In genomic region chr3:36804295-36805055, GRCh38 we compare ENCODE assay signal across 16 cellular contexts. TPM values are rescaled to one million over a fixed set of nuclear protein-coding genes. Genes with fewer than 3 reads are reported as not detected.
DNase-seq lines count a peak whose midpoint lies in the region; ATAC-seq lines count a peak whose summit lies in the region.
"Had no signal": no experiment of that assay in that cellular context is flagged by ENCODE, and none has a peak within 500 bp of the region (broad histone marks: within the 10 kb centered on the region; RNA-seq: fewer than 3 reads in every experiment).

No MANE protein-coding gene starts in this region.

- intact Hi-C loops in Right ventricle myocardium superior (cut with DNase I), result no loop called here

- ATAC-seq in Right ventricle myocardium superior (ENCODE audit: poor library complexity), result no peak
- no peak for ATAC-seq in HG02571 (IDR thresholded peaks at IDR 0.05; ENCODE audit: unreplicated experiment)
- ATAC-seq: body of pancreas; CD8-positive, alpha-beta T cell; PC-3; stimulated activated effector memory CD8-positive, alpha-beta T cell treated with anti-CD3 and anti-CD28 coated beads, Interleukin-12 subunit alpha, Interleukin-12 subunit beta, amount 100 ng/mL, for 72 hours had no signal

- DNase-seq in DMS 273 (lab: John Stamatoyannopoulos, UW; ENCODE audit: unreplicated experiment) (peak; percentile 28), DMS 273 treated with DMSO at 0.1 percent for 48 hours (lab: John Stamatoyannopoulos, UW) (no peak), NCI-H1417 (lab: John Stamatoyannopoulos, UW) (peak; percentile 64 to 82 (median 81)), NCI-H774 (lab: John Stamatoyannopoulos, UW) (peak; percentile 3), iPS-NIHi7 (ENCODE audit: extremely low spot score) (peak; percentile 46), Right ventricle myocardium superior (no peak), glomerular visceral epithelial cell (ENCODE audit: extremely low spot score) (no peak)
- DNase-seq: activated naive CD4-positive, alpha-beta T cell treated with anti-CD3 and anti-CD28 coated beads for 36 hours; body of pancreas; CD8-positive, alpha-beta T cell; GM23248; PC-3; sigmoid colon; SK-N-SH had no signal

RNA-seq across cellular contexts. Expression of gene DCLK3, which starts 40.1 kb away (rescaled TPM):
- total RNA-seq in Right ventricle myocardium superior, result 0.43 TPM
- total RNA-seq: activated naive CD4-positive, alpha-beta T cell treated with anti-CD3 and anti-CD28 coated beads for 36 hours; body of pancreas; CD8-positive, alpha-beta T cell; PC-3 had no signal

Comparison
In these comparisons a context has a peak if more than half of its experiments do, and no peak if none do; other contexts are left out.
1. DNase-seq: peak in DMS 273 (single experiment), NCI-H1417 (3 of 3), NCI-H774 (single experiment) and iPS-NIHi7 (single experiment); none in DMS 273 treated with DMSO at 0.1 percent for 48 hours (single experiment), Right ventricle myocardium superior (single experiment) and glomerular visceral epithelial cell (single experiment).